13 cellular contexts compared by ENCODE assay signal in the genomic region with DNA sequence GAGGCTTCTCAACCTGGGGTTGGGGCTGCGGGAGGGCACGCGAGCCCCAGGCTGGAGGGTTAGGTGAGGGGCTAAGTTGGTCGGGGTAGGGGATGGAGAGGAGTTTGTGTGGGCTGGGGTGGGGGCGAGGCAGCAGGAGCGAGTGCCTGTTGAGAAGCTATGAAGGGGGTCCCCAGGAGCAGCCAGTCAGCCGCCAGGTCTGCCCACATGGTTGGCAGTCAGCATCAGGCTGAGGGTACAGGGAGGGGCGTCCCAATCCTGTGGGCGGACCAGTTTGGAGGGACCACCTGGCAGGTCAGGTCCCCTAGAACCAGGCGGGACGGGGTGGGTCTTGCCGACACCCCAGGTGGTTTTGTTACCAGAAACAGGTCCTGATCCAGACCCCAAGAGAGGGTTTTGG. TPM values are rescaled to one million over a fixed set of nuclear protein-coding genes. Genes with fewer than 3 reads are reported as not detected.
DNase-seq lines count a peak whose midpoint lies in the region; TF ChIP-seq lines count a peak whose summit lies in the region.
"Had no signal": no experiment of that assay in that cellular context is flagged by ENCODE, and none has a peak within 500 bp of the region (broad histone marks: within the 10 kb centered on the region; RNA-seq: fewer than 3 reads in every experiment).

No MANE protein-coding gene starts in this region.

- H3K27ac ChIP-seq in SK-N-MC (no peak overlapping the region), neural cell (ENCODE audit: low read length) (no peak overlapping the region), SJCRH30 (no peak overlapping the region)
- H3K27ac ChIP-seq: brain microvascular endothelial cell, ovary had no signal

- H3K9ac ChIP-seq in ES-I3 (ENCODE audit: low read depth, low read length) (peak overlapping the region; percentile 13; the same call in 1 of the 2 replicates), SK-N-MC (ENCODE audit: insufficient read length) (no peak overlapping the region), neural cell (ENCODE audit: low read length) (no peak overlapping the region)

- H3K4me3 ChIP-seq in SK-N-MC (peak overlapping the region; percentile 60; the same call in 1 of the 2 replicates), fibroblast of villous mesenchyme (ENCODE audit: low read depth, low read length) (peak overlapping the region; percentile 62), neural cell (ENCODE audit: low read length) (peak overlapping the region; percentile 59), SJCRH30 (no peak overlapping the region)
- H3K4me3 ChIP-seq: GM12878, K562 had no signal

- no peak for TF ChIP-seq EP300 in neural cell (conservative IDR thresholded peaks at IDR 0.05; ENCODE audit: poor library complexity, severe bottlenecking)

- no peak overlapping the region for H2AFZ ChIP-seq in neural cell (ENCODE audit: low read depth, low read length)

- H3K4me1 ChIP-seq in ES-I3 (ENCODE audit: insufficient read depth, low read length) (peaks cover 4% of the 10 kb centered on the region; the same call in 1 of the 2 replicates), SJCRH30 (no peaks in the 10 kb centered on the region)

- H3K9me2 ChIP-seq in neural cell (ENCODE audit: insufficient read depth, low read length), result no peaks in the 10 kb centered on the region

- no peaks in the 10 kb centered on the region for H4K20me1 ChIP-seq in neural cell (ENCODE audit: insufficient read depth)

- no peak for TF ChIP-seq RAD21 in neural cell (conservative IDR thresholded peaks at IDR 0.05)

- no peaks in the 10 kb centered on the region for H3K9me3 ChIP-seq in ES-I3 (ENCODE audit: control insufficient read depth, insufficient read depth, low read length)
- no peaks in the 10 kb centered on the region for H3K9me3 ChIP-seq in SK-N-MC (ENCODE audit: low read depth, low read length)
- no peaks in the 10 kb centered on the region for H3K9me3 ChIP-seq in neural cell (ENCODE audit: low read length)
- H3K9me3 ChIP-seq in SJCRH30 (replicated peaks), result no peaks in the 10 kb centered on the region; the same call in 1 of the 2 replicates
- H3K9me3 ChIP-seq: ovary had no signal

- no peaks in the 10 kb centered on the region for H3K79me2 ChIP-seq in neural cell (replicated peaks; ENCODE audit: insufficient read depth, low read length)

- H3F3A ChIP-seq in neural cell (ENCODE audit: insufficient read depth, low read length, poor library complexity, severe bottlenecking), result no peaks in the 10 kb centered on the region

- H3K4me2 ChIP-seq in neural cell (ENCODE audit: low read length), result no peak overlapping the region

- DNase-seq in SK-N-MC (ENCODE audit: low read depth, low spot score) (no peak), fibroblast of villous mesenchyme (ENCODE audit: low read depth) (no peak), NCI-H2107 (lab: John Stamatoyannopoulos, UW) (no peak), SJCRH30 (no peak), GM20000 (ENCODE audit: low spot score) (no peak)
- DNase-seq: brain microvascular endothelial cell, kidney glomerular epithelial cell, NCI-H1694 treated with DMSO at 0.1 percent for 48 hours had no signal

- TF ChIP-seq CTCF in fibroblast of villous mesenchyme (IDR thresholded peaks at IDR 0.05; ENCODE audit: insufficient read depth, low read depth, low read length) (no peak), neural cell (IDR thresholded peaks at IDR 0.05; ENCODE audit: poor library complexity, severe bottlenecking) (no peak), GM20000 (IDR thresholded peaks at IDR 0.05; ENCODE audit: extremely low read depth, missing control alignments) (no peak)

- H3K27me3 ChIP-seq in neural cell (ENCODE audit: insufficient read depth, low read depth, low read length), result peaks cover 11% of the 10 kb centered on the region
- no peaks in the 10 kb centered on the region for H3K27me3 ChIP-seq in SJCRH30
- H3K27me3 ChIP-seq: ovary had no signal

- H3K36me3 ChIP-seq in ES-I3 (ENCODE audit: insufficient read depth, low read length), result no peaks in the 10 kb centered on the region
- H3K36me3 ChIP-seq in SK-N-MC (ENCODE audit: insufficient read depth, low read length), result no peaks in the 10 kb centered on the region
- no peaks in the 10 kb centered on the region for H3K36me3 ChIP-seq in neural cell (ENCODE audit: insufficient read depth, low read length)
- H3K36me3 ChIP-seq in SJCRH30, result no peaks in the 10 kb centered on the region
- H3K36me3 ChIP-seq: brain microvascular endothelial cell, ovary had no signal

TF ChIP-seq in neural cell, 6 proteins besides CTCF, POLR2A, EP300 and RAD21:
- TF ChIP-seq, protein P1, sequence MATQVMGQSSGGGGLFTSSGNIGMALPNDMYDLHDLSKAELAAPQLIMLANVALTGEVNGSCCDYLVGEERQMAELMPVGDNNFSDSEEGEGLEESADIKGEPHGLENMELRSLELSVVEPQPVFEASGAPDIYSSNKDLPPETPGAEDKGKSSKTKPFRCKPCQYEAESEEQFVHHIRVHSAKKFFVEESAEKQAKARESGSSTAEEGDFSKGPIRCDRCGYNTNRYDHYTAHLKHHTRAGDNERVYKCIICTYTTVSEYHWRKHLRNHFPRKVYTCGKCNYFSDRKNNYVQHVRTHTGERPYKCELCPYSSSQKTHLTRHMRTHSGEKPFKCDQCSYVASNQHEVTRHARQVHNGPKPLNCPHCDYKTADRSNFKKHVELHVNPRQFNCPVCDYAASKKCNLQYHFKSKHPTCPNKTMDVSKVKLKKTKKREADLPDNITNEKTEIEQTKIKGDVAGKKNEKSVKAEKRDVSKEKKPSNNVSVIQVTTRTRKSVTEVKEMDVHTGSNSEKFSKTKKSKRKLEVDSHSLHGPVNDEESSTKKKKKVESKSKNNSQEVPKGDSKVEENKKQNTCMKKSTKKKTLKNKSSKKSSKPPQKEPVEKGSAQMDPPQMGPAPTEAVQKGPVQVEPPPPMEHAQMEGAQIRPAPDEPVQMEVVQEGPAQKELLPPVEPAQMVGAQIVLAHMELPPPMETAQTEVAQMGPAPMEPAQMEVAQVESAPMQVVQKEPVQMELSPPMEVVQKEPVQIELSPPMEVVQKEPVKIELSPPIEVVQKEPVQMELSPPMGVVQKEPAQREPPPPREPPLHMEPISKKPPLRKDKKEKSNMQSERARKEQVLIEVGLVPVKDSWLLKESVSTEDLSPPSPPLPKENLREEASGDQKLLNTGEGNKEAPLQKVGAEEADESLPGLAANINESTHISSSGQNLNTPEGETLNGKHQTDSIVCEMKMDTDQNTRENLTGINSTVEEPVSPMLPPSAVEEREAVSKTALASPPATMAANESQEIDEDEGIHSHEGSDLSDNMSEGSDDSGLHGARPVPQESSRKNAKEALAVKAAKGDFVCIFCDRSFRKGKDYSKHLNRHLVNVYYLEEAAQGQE (IDR thresholded peaks at IDR 0.05; ENCODE audit: borderline replicate concordance), result no peak
- TF ChIP-seq EZH2 (IDR thresholded peaks at IDR 0.05; ENCODE audit: borderline replicate concordance, insufficient read depth, low read length, poor library complexity, severe bottlenecking), result no peak
- no peak for TF ChIP-seq MXI1 (conservative IDR thresholded peaks at IDR 0.05; ENCODE audit: poor library complexity, severe bottlenecking)
- no peak for TF ChIP-seq SMC3 (conservative IDR thresholded peaks at IDR 0.05; ENCODE audit: poor library complexity)
TF ChIP-seq in neural cell: peak in this region for 0.

RNA-seq across cellular contexts. Expression of a gene that starts 0.4 kb away (rescaled TPM):
- under 0.01 and 0.43 TPM in 2 replicates for total RNA-seq in fibroblast of villous mesenchyme
- 0.14 TPM in 1 of 2 replicates, not detected in the other for polyA plus RNA-seq in neural cell
- polyA minus RNA-seq in neural cell, result 0.49 TPM in 1 of 2 replicates, not detected in the other
- total RNA-seq in SJCRH30 (2014; rRNA removed; shearing (Covaris generic)), result not detected in 2 replicates
- total RNA-seq: GM12878, K562 had no signal
- polyA plus RNA-seq: K562 had no signal

RNA-seq across cellular contexts. Expression of a gene that starts 10.4 kb away (rescaled TPM):
- total RNA-seq in fibroblast of villous mesenchyme, result 20.7 and 21.9 TPM in 2 replicates
- 25.1 and 28.5 TPM in 2 replicates for polyA plus RNA-seq in neural cell
- polyA minus RNA-seq in neural cell, result 34.5 and 38.5 TPM in 2 replicates
- total RNA-seq in SJCRH30 (2014; rRNA removed; shearing (Covaris generic)), result 25.5 and 30.7 TPM in 2 replicates
